ENCODE assay signal across 8 cellular contexts in genomic region chr16:66933776-66934137, GRCh38. TPM values are rescaled to one million over a fixed set of nuclear protein-coding genes. Genes with fewer than 3 reads are reported as not detected.
A peak's percentile ranks its signal among the peaks of the same experiment; 100 is the strongest.
DNase-seq lines count a peak whose midpoint lies in the region; ATAC-seq, FAIRE-seq and TF ChIP-seq lines count a peak whose summit lies in the region.

No MANE protein-coding gene starts in this region.

- H3K4me1 ChIP-seq in A549 (peaks cover 28% of the 10 kb centered on the region), GM23248 (ENCODE audit: insufficient read depth) (peaks cover 14% of the 10 kb centered on the region; the same call in 1 of the 2 replicates), SK-N-SH (ENCODE audit: control insufficient read depth in 1 of 2, insufficient read depth in 2 of 2, low read depth in 1 of 2, low read length in 1 of 2) (peaks cover 7 to 24% of the 10 kb centered on the region in 2 experiments; a peak in 2 of 4 replicates), upper lobe of right lung (peaks cover 29% of the 10 kb centered on the region)

- no peaks in the 10 kb centered on the region for H3K9me2 ChIP-seq in GM23248 (ENCODE audit: insufficient read depth)
- H3K9me2 ChIP-seq in SK-N-SH: no peaks in the 10 kb centered on the region

- peak overlapping the region; percentile 97 for H3K4me3 Mint-ChIP-seq in dendritic cell treated with granulocyte-macrophage colony-stimulating factor and Interleukin-4, amounts not matched to agents 40 ng/mL and 50 ng/mL, for 4 days
- peak overlapping the region; percentile 97 for H3K4me3 Mint-ChIP-seq in neural crest cell

- intact Hi-C loops in dendritic cell treated with granulocyte-macrophage colony-stimulating factor and Interleukin-4, amounts not matched to agents 40 ng/mL and 50 ng/mL, for 4 days (cut with micrococcal nuclease): no loop called here
- intact Hi-C loops in upper lobe of right lung (cut with DNase I): no loop called here

- ATAC-seq in A549: 0 out of 6 replicates have a peak, but pooled peaks of 1 of the 2 experiments have one; percentile 2
- no peak for ATAC-seq in upper lobe of right lung
- no peak for ATAC-seq in HG03108 (IDR thresholded peaks at IDR 0.05; ENCODE audit: unreplicated experiment)

- TF ChIP-seq RAD21 in A549 (conservative IDR thresholded peaks at IDR 0.05 in 1 of 2, IDR thresholded peaks at IDR 0.05 in 1 of 2) (no peak), SK-N-SH (IDR thresholded peaks at IDR 0.05; ENCODE audit: low read length) (no peak)

- H3K9me3 Mint-ChIP-seq in dendritic cell treated with granulocyte-macrophage colony-stimulating factor and Interleukin-4, amounts not matched to agents 40 ng/mL and 50 ng/mL, for 4 days: no peaks in the 10 kb centered on the region
- H3K9me3 Mint-ChIP-seq in neural crest cell: no peaks in the 10 kb centered on the region

- H2AFZ ChIP-seq in GM23248 (peak overlapping the region; percentile 69), SK-N-SH (ENCODE audit: low read depth) (peak overlapping the region; percentile 68; the same call in 1 of the 2 replicates)

- H3K27ac ChIP-seq in A549 (peak overlapping the region; percentile 94 to 99), GM23248 (peak overlapping the region; percentile 24), SK-N-SH (ENCODE audit: low read depth in 2 of 2, low read length in 1 of 2) (peak overlapping the region; percentile 67 to 85; a peak in 3 of 4 replicates), upper lobe of right lung (peak overlapping the region; percentile 92)

- peaks cover 10% of the 10 kb centered on the region for H3F3A ChIP-seq in GM23248 (ENCODE audit: insufficient read depth)
- peaks cover 15% of the 10 kb centered on the region for H3F3A ChIP-seq in SK-N-SH (replicated peaks; ENCODE audit: insufficient read depth)

- peaks cover 73% of the 10 kb centered on the region for H3K36me3 Mint-ChIP-seq in dendritic cell treated with granulocyte-macrophage colony-stimulating factor and Interleukin-4, amounts not matched to agents 40 ng/mL and 50 ng/mL, for 4 days (ENCODE audit: low read depth)
- H3K36me3 Mint-ChIP-seq in neural crest cell (ENCODE audit: low read depth): no peaks in the 10 kb centered on the region

- peak in 1 of 2 experiments; percentile 55 for DNase-seq in A549 (ENCODE audit: low read depth in 1 of 2, low spot score in 1 of 2)
- no peak for DNase-seq in GM23248
- no peak for DNase-seq in SK-N-SH
- DNase-seq in neural crest cell (ENCODE audit: low read depth, low spot score): no peak
- no peak for DNase-seq in upper lobe of right lung
- DNase-seq in AG20443 (ENCODE audit: low spot score): no peak

- H3K79me2 ChIP-seq in GM23248 (ENCODE audit: insufficient read depth) (peaks cover 48% of the 10 kb centered on the region), SK-N-SH (ENCODE audit: insufficient read depth) (peaks cover 65% of the 10 kb centered on the region)

- TF ChIP-seq CTCF in A549 (IDR thresholded peaks at IDR 0.05): no peak
- TF ChIP-seq CTCF in SK-N-SH (IDR thresholded peaks at IDR 0.05): no peak
- no peak for TF ChIP-seq CTCF in neural crest cell (conservative IDR thresholded peaks at IDR 0.05)
- no peak for TF ChIP-seq CTCF in upper lobe of right lung (IDR thresholded peaks at IDR 0.05)

- TF ChIP-seq POLR2A in A549 (IDR thresholded peaks at IDR 0.05; ENCODE audit: low read length): no peak

- CTCF ChIA-PET in A549 (lab: Yijun Ruan, JAX): interaction anchor here (1.1 to 5.4 kb wide), 2 partner anchors 13 to 39 kb away, joined by 7 to 56 read pairs; no protein-coding TSS in a partner anchor
- CTCF ChIA-PET in SK-N-SH (lab: Yijun Ruan, JAX): interaction anchor here (1.0 to 4.2 kb wide), 6 partner anchors 9 to 222 kb away, joined by 3 to 35 read pairs (median 6); partner anchors contain the start of gene NAE1

- H3K4me2 ChIP-seq in A549 (peak overlapping the region; percentile 88), GM23248 (ENCODE audit: unreplicated experiment) (peak overlapping the region; percentile 89), SK-N-SH (peak overlapping the region; percentile 96)

- in situ Hi-C loops in GM23248 (cut with MboI): no loop called here

- H3K4me3 ChIP-seq in A549 (peak overlapping the region; percentile 81), GM23248 (peak overlapping the region; percentile 84), SK-N-SH (ENCODE audit: low read depth in 2 of 2, low read length in 1 of 2) (peak overlapping the region; percentile 85 to 88), upper lobe of right lung (peak overlapping the region; percentile 88)

- 0 out of 2 replicates have a peak, but pooled peaks cover 3% of the 10 kb centered on the region for H3K36me3 ChIP-seq in GM23248 (ENCODE audit: low read depth)
- peaks cover 7 to 15% of the 10 kb centered on the region in 2 experiments for H3K36me3 ChIP-seq in SK-N-SH (replicated peaks in 1 of 2; ENCODE audit: control insufficient read depth in 1 of 2, insufficient read depth in 2 of 2, low read length in 1 of 2)
- peaks cover 21% of the 10 kb centered on the region for H3K36me3 ChIP-seq in upper lobe of right lung

- no peak for FAIRE-seq in A549 (lab: Jason Lieb, UNC)

- 0% methylated on average over 10 of the region's 12 CpGs for WGBS in A549 (ENCODE audit: missing lambda C conversion rate)
- 0 to 2% methylated on average over 12 of the region's 12 CpGs for WGBS in GM23248 (ENCODE audit: low coverage in 1 of 2, low lambda C conversion rate in 2 of 2, missing lambda C conversion rate in 2 of 2), 2 experiments
- WGBS in SK-N-SH (ENCODE audit: low lambda C conversion rate): 0% methylated on average over 10 of the region's 12 CpGs

- H3K9ac ChIP-seq in GM23248 (peak overlapping the region; percentile 90), SK-N-SH (peak overlapping the region; percentile 97)

- H4K20me1 ChIP-seq in GM23248 (ENCODE audit: insufficient read depth) (no peaks in the 10 kb centered on the region; the same call in 1 of the 2 replicates), SK-N-SH (ENCODE audit: insufficient read depth) (peaks cover 24% of the 10 kb centered on the region)

- H3K27ac Mint-ChIP-seq in dendritic cell treated with granulocyte-macrophage colony-stimulating factor and Interleukin-4, amounts not matched to agents 40 ng/mL and 50 ng/mL, for 4 days: peak overlapping the region; percentile 94
- peak overlapping the region; percentile 75 for H3K27ac Mint-ChIP-seq in neural crest cell (ENCODE audit: unreplicated experiment)

- peaks cover 56% of the 10 kb centered on the region for H3K4me1 Mint-ChIP-seq in dendritic cell treated with granulocyte-macrophage colony-stimulating factor and Interleukin-4, amounts not matched to agents 40 ng/mL and 50 ng/mL, for 4 days (ENCODE audit: low read depth)
- H3K4me1 Mint-ChIP-seq in neural crest cell: peaks cover 45% of the 10 kb centered on the region

- no peaks in the 10 kb centered on the region for H3K9me3 ChIP-seq in A549
- H3K9me3 ChIP-seq in GM23248 (ENCODE audit: low read depth): no peaks in the 10 kb centered on the region
- no peaks in the 10 kb centered on the region for H3K9me3 ChIP-seq in SK-N-SH
- H3K9me3 ChIP-seq in upper lobe of right lung: no peaks in the 10 kb centered on the region

- POLR2A ChIA-PET in A549 (lab: Yijun Ruan, JAX) (interaction anchor here (1.2 kb wide), 1 partner anchor 122 kb away, joined by 3 read pairs; no protein-coding TSS in a partner anchor), SK-N-SH (lab: Yijun Ruan, JAX) (no interaction called here)

- no peaks in the 10 kb centered on the region for H3K27me3 Mint-ChIP-seq in dendritic cell treated with granulocyte-macrophage colony-stimulating factor and Interleukin-4, amounts not matched to agents 40 ng/mL and 50 ng/mL, for 4 days
- H3K27me3 Mint-ChIP-seq in neural crest cell (ENCODE audit: low read depth): peaks cover 3% of the 10 kb centered on the region

- TF ChIP-seq EP300 in A549 (IDR thresholded peaks at IDR 0.05) (no peak), SK-N-SH (IDR thresholded peaks at IDR 0.05; ENCODE audit: borderline replicate concordance in 1 of 2, low read depth in 1 of 2, low read length in 1 of 2) (no peak)

- H3K27me3 ChIP-seq in GM23248 (replicated peaks; ENCODE audit: insufficient read depth): no peaks in the 10 kb centered on the region
- no peaks in the 10 kb centered on the region for H3K27me3 ChIP-seq in SK-N-SH (ENCODE audit: insufficient read depth)
- H3K27me3 ChIP-seq in upper lobe of right lung: no peaks in the 10 kb centered on the region

RNA-seq across cellular contexts. Expression of gene CIAO2B, which starts 0.4 kb away (rescaled TPM):
- polyA plus RNA-seq in A549 (2011; rRNA removed) (140 and 168 TPM in 2 replicates), A549 (2017; fragmentation: RNase III; extraction: RNeasy Plus Mini Kit Qiagen cat#74134 plus additional on column Dnase treatment) (134 to 148 TPM (median 144 TPM) in 3 replicates), GM23248 (2016; fragmentation: Nextera tagmentation; extraction: Ambion mirVana) (173 and 182 TPM in 2 replicates), SK-N-SH (2012; rRNA removed) (577 and 665 TPM in 2 replicates)
- polyA plus RNA-seq in A549 (2012; cell fraction: cytosol; rRNA removed): 468 and 497 TPM in 2 replicates
- polyA plus RNA-seq in A549 (2012; cell fraction: nucleus; rRNA removed): 286 and 317 TPM in 2 replicates
- 134 and 178 TPM in 2 replicates for polyA minus RNA-seq in A549 (2011; rRNA and poly(A)+ RNA removed)
- 76.1 and 111 TPM in 2 replicates for total RNA-seq in GM23248 (2014; rRNA removed; shearing (Covaris generic))
- polyA plus RNA-seq in SK-N-SH (2012; cell fraction: cytosol; rRNA removed): 393 and 468 TPM in 2 replicates
- polyA plus RNA-seq in SK-N-SH (2012; cell fraction: nucleus; rRNA removed): 306 and 310 TPM in 2 replicates
- total RNA-seq in neural crest cell (73.8 and 77.5 TPM in 2 replicates), upper lobe of right lung (69.4 TPM)

RNA-seq across cellular contexts. Expression of gene CES2, which starts 1.6 kb away (rescaled TPM):
- polyA plus RNA-seq in A549 (2011; rRNA removed): 19.4 and 20.4 TPM in 2 replicates
- 13.6 and 19.6 TPM in 2 replicates for polyA plus RNA-seq in A549 (2012; cell fraction: cytosol; rRNA removed)
- polyA plus RNA-seq in A549 (2012; cell fraction: nucleus; rRNA removed): 23.0 and 26.3 TPM in 2 replicates
- polyA plus RNA-seq in A549 (2017; fragmentation: RNase III; extraction: RNeasy Plus Mini Kit Qiagen cat#74134 plus additional on column Dnase treatment): 19.9 to 22.0 TPM (median 20.3 TPM) in 3 replicates
- 29.4 and 33.2 TPM in 2 replicates for polyA minus RNA-seq in A549 (2011; rRNA and poly(A)+ RNA removed)
- total RNA-seq in GM23248 (2014; rRNA removed; shearing (Covaris generic)): 32.3 and 46.8 TPM in 2 replicates
- 33.9 and 37.6 TPM in 2 replicates for polyA plus RNA-seq in GM23248 (2016; fragmentation: Nextera tagmentation; extraction: Ambion mirVana)
- 33.1 and 37.8 TPM in 2 replicates for polyA plus RNA-seq in SK-N-SH (2012; rRNA removed)
- polyA plus RNA-seq in SK-N-SH (2012; cell fraction: cytosol; rRNA removed): 17.4 and 23.3 TPM in 2 replicates
- polyA plus RNA-seq in SK-N-SH (2012; cell fraction: nucleus; rRNA removed): 49.6 and 54.5 TPM in 2 replicates
- 50.1 and 52.5 TPM in 2 replicates for total RNA-seq in neural crest cell
- 35.8 TPM for total RNA-seq in upper lobe of right lung

RNA-seq across cellular contexts. Expression of gene RRAD, which starts 8.4 kb away (rescaled TPM):
- 0.46 and 0.75 TPM in 2 replicates for polyA plus RNA-seq in A549 (2011; rRNA removed)
- polyA plus RNA-seq in A549 (2012; cell fraction: cytosol; rRNA removed): 7.9 and 9.7 TPM in 2 replicates
- polyA plus RNA-seq in A549 (2012; cell fraction: nucleus; rRNA removed): 26.7 and 27.1 TPM in 2 replicates
- polyA plus RNA-seq in A549 (2017; fragmentation: RNase III; extraction: RNeasy Plus Mini Kit Qiagen cat#74134 plus additional on column Dnase treatment): 2.2 to 4.7 TPM (median 3.4 TPM) in 3 replicates
- polyA minus RNA-seq in A549 (2011; rRNA and poly(A)+ RNA removed): 0.15 and 0.54 TPM in 2 replicates
- 0.22 and 1.1 TPM in 2 replicates for total RNA-seq in GM23248 (2014; rRNA removed; shearing (Covaris generic))
- polyA plus RNA-seq in GM23248 (2016; fragmentation: Nextera tagmentation; extraction: Ambion mirVana): 0.70 and 0.76 TPM in 2 replicates
- polyA plus RNA-seq in SK-N-SH (2012; rRNA removed): 9.3 and 11.7 TPM in 2 replicates
- 3.5 and 5.2 TPM in 2 replicates for polyA plus RNA-seq in SK-N-SH (2012; cell fraction: cytosol; rRNA removed)
- polyA plus RNA-seq in SK-N-SH (2012; cell fraction: nucleus; rRNA removed): 16.5 and 22.1 TPM in 2 replicates
- total RNA-seq in neural crest cell: 0.20 and 0.54 TPM in 2 replicates
- total RNA-seq in upper lobe of right lung: 11.1 TPM

RNA-seq across cellular contexts. Expression of gene CDH16, which starts 15.1 kb away (rescaled TPM):
- polyA plus RNA-seq in A549 (2011; rRNA removed) (0.18 and 0.37 TPM in 2 replicates), A549 (2017; fragmentation: RNase III; extraction: RNeasy Plus Mini Kit Qiagen cat#74134 plus additional on column Dnase treatment) (0.24 to 0.25 TPM (median 0.25 TPM) in 3 replicates), GM23248 (2016; fragmentation: Nextera tagmentation; extraction: Ambion mirVana) (not detected in 2 replicates), SK-N-SH (2012; rRNA removed) (not detected in 2 replicates)
- polyA plus RNA-seq in A549 (2012; cell fraction: cytosol; rRNA removed): 0.08 and 0.09 TPM in 2 replicates
- 0.20 and 0.46 TPM in 2 replicates for polyA plus RNA-seq in A549 (2012; cell fraction: nucleus; rRNA removed)
- 0.49 and 0.54 TPM in 2 replicates for polyA minus RNA-seq in A549 (2011; rRNA and poly(A)+ RNA removed)
- not detected in 2 replicates for total RNA-seq in GM23248 (2014; rRNA removed; shearing (Covaris generic))
- polyA plus RNA-seq in SK-N-SH (2012; cell fraction: cytosol; rRNA removed): not detected in 2 replicates
- polyA plus RNA-seq in SK-N-SH (2012; cell fraction: nucleus; rRNA removed): 0.02 TPM in 1 of 2 replicates, not detected in the other
- total RNA-seq in neural crest cell (not detected in 2 replicates), upper lobe of right lung (not detected)

RNA-seq across cellular contexts. Expression of gene CES3, which starts 27.3 kb away (rescaled TPM):
- polyA plus RNA-seq in A549 (2011; rRNA removed): 3.8 and 4.1 TPM in 2 replicates
- polyA plus RNA-seq in A549 (2012; cell fraction: cytosol; rRNA removed): 2.5 and 2.6 TPM in 2 replicates
- polyA plus RNA-seq in A549 (2012; cell fraction: nucleus; rRNA removed): 21.4 TPM in 2 replicates
- polyA plus RNA-seq in A549 (2017; fragmentation: RNase III; extraction: RNeasy Plus Mini Kit Qiagen cat#74134 plus additional on column Dnase treatment): 2.1 to 2.7 TPM (median 2.3 TPM) in 3 replicates
- polyA minus RNA-seq in A549 (2011; rRNA and poly(A)+ RNA removed): 7.5 and 9.2 TPM in 2 replicates
- total RNA-seq in GM23248 (2014; rRNA removed; shearing (Covaris generic)): not detected in 2 replicates
- not detected in 2 replicates for polyA plus RNA-seq in GM23248 (2016; fragmentation: Nextera tagmentation; extraction: Ambion mirVana)
- 1.4 and 1.8 TPM in 2 replicates for polyA plus RNA-seq in SK-N-SH (2012; rRNA removed)
- 0.32 and 0.37 TPM in 2 replicates for polyA plus RNA-seq in SK-N-SH (2012; cell fraction: cytosol; rRNA removed)
- polyA plus RNA-seq in SK-N-SH (2012; cell fraction: nucleus; rRNA removed): 12.0 and 13.8 TPM in 2 replicates
- total RNA-seq in neural crest cell: 2.4 and 3.2 TPM in 2 replicates
- 3.4 TPM for total RNA-seq in upper lobe of right lung

Comparison
In these comparisons a context has a peak if more than half of its experiments do, and no peak if none do; other contexts are left out.
1. H3K27ac ChIP-seq: peak in every context shown above with its lines; median percentile 96 in A549; 92 in upper lobe of right lung; 76 in SK-N-SH; 24 in GM23248.